Comparison of ENCODE assay signal across 8 cellular contexts in genomic region chr20:4135385-4136077, GRCh38. TPM values are rescaled to one million over a fixed set of nuclear protein-coding genes. Genes with fewer than 3 reads are reported as not detected.
DNase-seq lines count a peak whose midpoint lies in the region; ATAC-seq and TF ChIP-seq lines count a peak whose summit lies in the region.

No MANE protein-coding gene starts in this region.

- POLR2A ChIA-PET in Panc1 (lab: Charles Lee): no interaction called here

- no peaks in the 10 kb centered on the region for H3K27me3 ChIP-seq in Panc1 (ENCODE audit: control insufficient read depth, insufficient read depth, low read length)

- peak; percentile 93 for ATAC-seq in Panc1

- no TSS peak for BruUV-seq in Panc1 (replicated peaks; lab: Mats Ljungman, UMichigan)

- H3K4me3 ChIP-seq in Panc1 (ENCODE audit: low read depth in 2 of 2, low read length in 2 of 2) (peak overlapping the region; percentile 10 to 45), foreskin fibroblast (ENCODE audit: low read depth in 1 of 2, low read length in 2 of 2) (no peak overlapping the region)

- H3K36me3 ChIP-seq in Panc1 (ENCODE audit: control insufficient read depth, insufficient read depth, low read length): no peaks in the 10 kb centered on the region

- intact Hi-C loops in Panc1 (cut with micrococcal nuclease; ENCODE audit: unreplicated experiment): no loop called here

- H3K9me3 ChIP-seq in Panc1 (ENCODE audit: control insufficient read depth, insufficient read depth, low read depth, low read length): no peaks in the 10 kb centered on the region

- DNase-seq in NCI-H510A (lab: John Stamatoyannopoulos, UW) (peak; percentile 11), NCI-H510A treated with DMSO at 0.1 percent for 48 hours (lab: John Stamatoyannopoulos, UW) (no peak), Panc1 (ENCODE audit: low read depth, low spot score) (peak; percentile 93), foreskin fibroblast (peak; percentile 97 to 98), smooth muscle cell of the brain vasculature (ENCODE audit: low read depth, low spot score) (peak; percentile 92), NAMALWA (ENCODE audit: low spot score) (no peak), D341Med (ENCODE audit: low spot score) (no peak), GM13977 (ENCODE audit: low spot score) (no peak)

- H3K27ac ChIP-seq in Panc1 (ENCODE audit: low read length): peak overlapping the region; percentile 94

- CTCF ChIA-PET in Panc1 (lab: Charles Lee): no interaction called here

- in situ Hi-C loops in Panc1 (cut with HindIII; ENCODE audit: low pct_unique_long_range_greater_than_20kb, low sequenced_read_pairs) (no loop called here), GM13977 (cut with MboI; ENCODE audit: low pct_unique_long_range_greater_than_20kb, low sequenced_read_pairs, unreplicated experiment) (no loop called here)

- no peak for TF ChIP-seq CTCF in Panc1 (IDR thresholded peaks at IDR 0.05)
- no peak for TF ChIP-seq CTCF in foreskin fibroblast (IDR thresholded peaks at IDR 0.05; ENCODE audit: low read depth, low read length)
- TF ChIP-seq CTCF in GM13977 (IDR thresholded peaks at IDR 0.05; ENCODE audit: extremely low read depth, insufficient read depth, missing control alignments): no peak

- peaks cover 39% of the 10 kb centered on the region for H3K4me1 ChIP-seq in Panc1 (ENCODE audit: control insufficient read depth, insufficient read depth, low read length)

RNA-seq across cellular contexts. Expression of gene SMOX, which starts 13.1 kb away (rescaled TPM):
- total RNA-seq in Panc1 (2021; ENCODE audit: unreplicated experiment): 33.8 TPM
- 27.6 TPM for polyA plus RNA-seq in Panc1 (2012; ENCODE audit: insufficient read length)

Comparison
In these comparisons a context has a peak if more than half of its experiments do, and no peak if none do; other contexts are left out.
1. DNase-seq: peak in NCI-H510A (single experiment), Panc1 (single experiment), foreskin fibroblast (2 of 2) and smooth muscle cell of the brain vasculature (single experiment); none in NCI-H510A treated with DMSO at 0.1 percent for 48 hours (single experiment), NAMALWA (single experiment), D341Med (single experiment) and GM13977 (single experiment).
2. H3K4me3 ChIP-seq: peak in Panc1 (2 of 2); none in foreskin fibroblast (0 of 2).